ENCODE assay signal across 12 cellular contexts in the genomic region with DNA sequence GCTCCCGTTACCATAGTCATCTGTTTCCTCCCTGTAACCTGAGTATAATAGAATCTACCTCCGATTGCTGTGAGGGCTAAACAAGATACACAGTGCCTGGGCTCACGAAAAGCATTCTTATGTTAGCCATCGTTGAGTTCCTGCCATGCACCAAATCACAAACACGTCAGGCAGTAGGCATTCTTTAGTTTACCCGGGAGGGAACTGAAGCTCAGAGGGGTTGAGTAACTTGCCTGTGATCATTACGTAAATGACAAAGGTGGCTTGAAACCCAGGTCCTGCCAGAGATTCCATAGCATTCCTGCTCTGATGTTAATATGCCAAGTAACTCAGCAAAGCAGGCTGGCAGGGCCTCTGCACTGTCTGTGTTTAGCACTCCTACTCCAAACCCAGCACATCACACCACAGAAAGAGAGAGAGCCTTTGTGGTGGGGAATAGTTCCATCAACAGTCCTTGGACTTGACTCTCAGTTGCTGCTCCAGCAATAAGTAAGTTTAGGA. TPM values are rescaled to one million over a fixed set of nuclear protein-coding genes. Genes with fewer than 3 reads are reported as not detected.
A peak's percentile ranks its signal among the peaks of the same experiment; 100 is the strongest.
DNase-seq lines count a peak whose midpoint lies in the region; ATAC-seq, FAIRE-seq and TF ChIP-seq lines count a peak whose summit lies in the region.
"Had no signal": no experiment of that assay in that cellular context is flagged by ENCODE, and none has a peak within 500 bp of the region (broad histone marks: within the 10 kb centered on the region; RNA-seq: fewer than 3 reads in every experiment).

No MANE protein-coding gene starts in this region.

- H3K27me3 ChIP-seq in Karpas-422 (ENCODE audit: low read length) = no peaks in the 10 kb centered on the region
- peaks cover 4 to 56% (median 51%) of the 10 kb centered on the region in 4 experiments for H3K27me3 ChIP-seq in H1 (replicated peaks in 1 of 4; ENCODE audit: control insufficient read depth in 3 of 4, extremely low read depth in 1 of 4, insufficient read depth in 3 of 4, low read length in 3 of 4)
- no peaks in the 10 kb centered on the region for H3K27me3 ChIP-seq in right lobe of liver
- H3K27me3 ChIP-seq in aorta (ENCODE audit: control insufficient read depth in 1 of 2, insufficient read depth in 2 of 2, low read length in 1 of 2) = no peaks in the 10 kb centered on the region

- H3K4me1 ChIP-seq in Karpas-422 (ENCODE audit: low read length) (peaks cover 24% of the 10 kb centered on the region), H1 (replicated peaks in 1 of 4; ENCODE audit: control insufficient read depth in 3 of 4, insufficient read depth in 4 of 4, low read length in 3 of 4) (peaks cover 1 to 33% (median 17%) of the 10 kb centered on the region in 4 experiments), right lobe of liver (peaks cover 0 to 16% (median 6%) of the 10 kb centered on the region in 4 donors), aorta (ENCODE audit: control insufficient read depth in 1 of 2, insufficient read depth in 2 of 2, low read length in 2 of 2) (no peaks in the 10 kb centered on the region)

- H3K4ac ChIP-seq in H1 (replicated peaks; ENCODE audit: insufficient read length, low read depth, low read length) = no peak overlapping the region

- TF ChIP-seq RAD21 in H1 (IDR thresholded peaks at IDR 0.05 in 1 of 2, conservative IDR thresholded peaks at IDR 0.05 in 1 of 2; ENCODE audit: low read depth in 2 of 2, low read length in 2 of 2) = no peak

- peak; percentile 83 to 93 (median 91) for ATAC-seq in right lobe of liver
- ATAC-seq in aorta (ENCODE audit: low FRiP score) = no peak
- no peak for ATAC-seq in HG02610 (IDR thresholded peaks at IDR 0.05; ENCODE audit: unreplicated experiment)
- ATAC-seq in HG03135 (IDR thresholded peaks at IDR 0.05; ENCODE audit: unreplicated experiment) = no peak
- ATAC-seq: stimulated activated effector memory CD8-positive, alpha-beta T cell treated with anti-CD3 and anti-CD28 coated beads, Interleukin-12 subunit alpha, Interleukin-12 subunit beta, amount 100 ng/mL, for 72 hours had no signal

- no peak overlapping the region for H3K4me2 ChIP-seq in Karpas-422 (ENCODE audit: low read depth, low read length, poor library complexity, severe bottlenecking)
- peak overlapping the region; percentile 76 to 94 for H3K4me2 ChIP-seq in H1 (ENCODE audit: insufficient read depth in 1 of 2, low read depth in 2 of 2, low read length in 2 of 2)

- peak overlapping the region; percentile 86; the same call in 1 of the 2 replicates for H2BK12ac ChIP-seq in H1 (ENCODE audit: low read depth, low read length)

- H4K5ac ChIP-seq in H1 (ENCODE audit: insufficient read length, low read depth, low read length) = no peak overlapping the region

- H4K20me1 ChIP-seq in Karpas-422 (ENCODE audit: insufficient read depth, low read depth, low read length) (no peaks in the 10 kb centered on the region), H1 (replicated peaks in 1 of 2; ENCODE audit: control insufficient read depth in 1 of 2, insufficient read depth in 2 of 2, low read length in 2 of 2) (no peaks in the 10 kb centered on the region)

- H3K79me1 ChIP-seq in H1 (ENCODE audit: low read depth, low read length) = no peaks in the 10 kb centered on the region

- H3K4me3 ChIP-seq in Karpas-422 (ENCODE audit: low read length) = no peak overlapping the region
- H3K4me3 ChIP-seq in H1 (ENCODE audit: extremely low read depth in 1 of 4, insufficient read depth in 2 of 4, low read depth in 3 of 4, low read length in 4 of 4) = peak overlapping the region in 1 of 4 experiments; percentile 74; a peak in 2 of 8 replicates
- H3K4me3 ChIP-seq in right lobe of liver = no peak overlapping the region
- H3K4me3 ChIP-seq in aorta (ENCODE audit: low read length in 2 of 2) = no peak overlapping the region

- TF ChIP-seq EP300 in H1 (IDR thresholded peaks at IDR 0.05; ENCODE audit: borderline replicate concordance in 1 of 2, low read depth in 2 of 2, low read length in 2 of 2) = no peak

- no peak overlapping the region for H4K8ac ChIP-seq in H1 (ENCODE audit: extremely low read depth, insufficient read depth, low read length)

- H2AK5ac ChIP-seq in H1 (ENCODE audit: low read depth, low read length) = no peak overlapping the region

- TF ChIP-seq CTCF in H1 (IDR thresholded peaks at IDR 0.05; ENCODE audit: control extremely low read depth in 1 of 3, insufficient read depth in 1 of 3, low read depth in 1 of 3, low read length in 3 of 3) = no peak
- no peak for TF ChIP-seq CTCF in right lobe of liver (IDR thresholded peaks at IDR 0.05)

- no peaks in the 10 kb centered on the region for H3K9me2 ChIP-seq in Karpas-422 (replicated peaks; ENCODE audit: insufficient read depth, low read length)

- intact Hi-C loops in right lobe of liver (cut with DNase I) (no loop called here), aorta (cut with DNase I) (no loop called here)

- H3K36me3 ChIP-seq in Karpas-422 (ENCODE audit: insufficient read depth, low read length) = no peaks in the 10 kb centered on the region
- no peaks in the 10 kb centered on the region for H3K36me3 ChIP-seq in H1 (ENCODE audit: control insufficient read depth in 2 of 4, insufficient read depth in 4 of 4, low read length in 3 of 4)
- no peaks in the 10 kb centered on the region for H3K36me3 ChIP-seq in right lobe of liver
- no peaks in the 10 kb centered on the region for H3K36me3 ChIP-seq in aorta (ENCODE audit: control insufficient read depth in 1 of 2, insufficient read depth in 2 of 2, low read length in 1 of 2)

- no peak overlapping the region for H3K14ac ChIP-seq in H1 (ENCODE audit: insufficient read length)

- H3K9ac ChIP-seq in Karpas-422 (ENCODE audit: low read length) (no peak overlapping the region), H1 (replicated peaks in 1 of 4; ENCODE audit: extremely low read depth in 1 of 4, low read depth in 3 of 4, low read length in 3 of 4) (no peak overlapping the region)

- no peak overlapping the region for H3K23ac ChIP-seq in H1 (ENCODE audit: insufficient read length)

- peak; percentile 75 for FAIRE-seq in H1 (lab: Jason Lieb, UNC)

- DNase-seq in AG08396 (ENCODE audit: low spot score) (peak; percentile 65), Karpas-422 (no peak), H1 (ENCODE audit: low read depth in 1 of 2, low spot score in 2 of 2) (no peak), right lobe of liver (peak; percentile 42 to 83 (median 64)), aorta (no peak), COLO668 (lab: John Stamatoyannopoulos, UW; ENCODE audit: unreplicated experiment) (no peak)
- DNase-seq: activated T-cell treated with anti-CD3 and anti-CD28 coated beads, Interleukin-2, amount 50 U/mL, for 48 hours; NCI-H2227 treated with DMSO at 0.1 percent for 48 hours; T-helper 2 cell had no signal

- H2AFZ ChIP-seq in Karpas-422 (ENCODE audit: low read length) = peak overlapping the region; percentile 1; the same call in 1 of the 2 replicates
- peak overlapping the region; percentile 23; the same call in 1 of the 2 replicates for H2AFZ ChIP-seq in H1 (ENCODE audit: low read length)

- H2BK20ac ChIP-seq in H1 (ENCODE audit: low read length) = peak overlapping the region; percentile 23; the same call in 1 of the 2 replicates

- CTCF ChIA-PET in H1 (lab: Charles Lee; ENCODE audit: partially characterized antibody) = interaction anchor here (0.6 to 8.7 kb wide), 9 partner anchors 9 to 242 kb away, joined by 3 to 245 read pairs (median 4); a partner anchor contains a TSS

- no peak overlapping the region for H3K27ac ChIP-seq in Karpas-422 (ENCODE audit: low read length)
- no peak overlapping the region for H3K27ac ChIP-seq in H1 (ENCODE audit: low read depth, low read length)
- H3K27ac ChIP-seq in right lobe of liver = peak overlapping the region; percentile 13 to 76 (median 60)
- H3K27ac ChIP-seq in aorta (ENCODE audit: low read depth in 1 of 2, low read length in 2 of 2) = no peak overlapping the region

- H3K79me2 ChIP-seq in Karpas-422 (ENCODE audit: low read length) = no peaks in the 10 kb centered on the region
- H3K79me2 ChIP-seq in H1 (ENCODE audit: control insufficient read depth in 1 of 2, insufficient read depth in 2 of 2, low read length in 2 of 2) = no peaks in the 10 kb centered on the region

- TF ChIP-seq POLR2A in H1 (IDR thresholded peaks at IDR 0.05; ENCODE audit: control extremely low read depth in 1 of 2, low read depth in 2 of 2, low read length in 2 of 2) (no peak), right lobe of liver (IDR thresholded peaks at IDR 0.05) (peak; percentile 42)

- 0 out of 2 replicates have a peak overlapping the region, but pooled peaks have one; percentile 88 for H2BK15ac ChIP-seq in H1 (ENCODE audit: low read length)

- H3K9me3 ChIP-seq in Karpas-422 (ENCODE audit: low read length) = no peaks in the 10 kb centered on the region
- no peaks in the 10 kb centered on the region for H3K9me3 ChIP-seq in H1 (ENCODE audit: insufficient read depth in 2 of 2, low read depth in 1 of 2, low read length in 1 of 2)
- no peaks in the 10 kb centered on the region for H3K9me3 ChIP-seq in right lobe of liver
- H3K9me3 ChIP-seq in aorta (ENCODE audit: control insufficient read depth, low read length) = no peaks in the 10 kb centered on the region

- H2BK120ac ChIP-seq in H1 (replicated peaks; ENCODE audit: low read depth, low read length) = no peak overlapping the region

- no peak overlapping the region for H4K91ac ChIP-seq in H1 (replicated peaks; ENCODE audit: insufficient read length, low read length)

- 0 out of 2 replicates have a peak overlapping the region, but pooled peaks have one; percentile 60 for H2BK5ac ChIP-seq in H1 (ENCODE audit: low read depth, low read length)

- POLR2A ChIA-PET in H1 (lab: Charles Lee; ENCODE audit: partially characterized antibody) = interaction anchor here (1.1 to 1.3 kb wide), 2 partner anchors 10 to 19 kb away, joined by 3 to 6 read pairs; no protein-coding TSS in a partner anchor

- peaks cover 10% of the 10 kb centered on the region for H3K23me2 ChIP-seq in H1 (ENCODE audit: low read depth, low read length)

- peak overlapping the region; percentile 33 for H3K18ac ChIP-seq in H1 (ENCODE audit: extremely low read depth, low read length)

- 23% methylated on average over 7 of the region's 7 CpGs; no CpG with 5 or more reads in 1 of the 2 experiments for WGBS in H1 (ENCODE audit: extremely low coverage in 1 of 2, insufficient coverage in 1 of 2, insufficient read length in 1 of 2, insufficient replicate concordance in 2 of 2, low coverage in 1 of 2, low lambda C conversion rate in 2 of 2, missing lambda C conversion rate in 1 of 2), 2 experiments
- 32% methylated on average over 7 of the region's 7 CpGs for WGBS in right lobe of liver (ENCODE audit: insufficient coverage, low coverage, low lambda C conversion rate, missing lambda C conversion rate)
- 66 to 67% methylated on average over 7 of the region's 7 CpGs for WGBS in aorta, 2 donors

- no peak overlapping the region for H3K56ac ChIP-seq in H1 (replicated peaks; ENCODE audit: insufficient read length, low read depth, low read length)

RNA-seq across cellular contexts. Expression of a gene that starts 1.4 kb away (rescaled TPM):
- 0.25 TPM in 1 of 2 replicates, not detected in the other for total RNA-seq in Karpas-422 (2014; rRNA removed; shearing (Covaris generic); ENCODE audit: low replicate concordance)
- 0.13 and 0.24 TPM in 2 replicates for total RNA-seq in H1 (2021; fragmentation: NEBNext Ultra II Directional; extraction: Animal tissue kit (Norgen Biotek cat#: 25700))
- polyA plus RNA-seq in H1 (2011; rRNA removed) (0.09 and 0.14 TPM in 2 replicates), aorta (not detected)
- polyA plus RNA-seq in H1 (2011; cell fraction: cytosol; rRNA removed) = 0.17 TPM
- 0.10 TPM for polyA plus RNA-seq in H1 (2011; cell fraction: nucleus; rRNA removed)
- polyA plus RNA-seq in H1 (2012, experiment 1 of 2) = 0.17 to 0.28 TPM (median 0.20 TPM) in 4 replicates
- 0.20 TPM for polyA plus RNA-seq in H1 (2012, experiment 2 of 2)
- polyA plus RNA-seq in H1 (2013, experiment 1 of 2) = 0.12 TPM
- 0.13 TPM for polyA plus RNA-seq in H1 (2013, experiment 2 of 2)
- polyA minus RNA-seq in H1 (2011; rRNA and poly(A)+ RNA removed) = 0.22 and 0.34 TPM in 2 replicates
- polyA minus RNA-seq in H1 (2011; cell fraction: cytosol; rRNA and poly(A)+ RNA removed) = 0.51 TPM
- polyA minus RNA-seq in H1 (2011; cell fraction: nucleus; rRNA and poly(A)+ RNA removed) = 0.30 TPM
- total RNA-seq in right lobe of liver (not detected), aorta (under 1 TPM in 1 of 2 donors, not detected in 1; 0.78 TPM)

RNA-seq across cellular contexts. Expression of a gene that starts 22.5 kb away (rescaled TPM):
- total RNA-seq in Karpas-422 (2014; rRNA removed; shearing (Covaris generic); ENCODE audit: low replicate concordance) = not detected in 2 replicates
- total RNA-seq in H1 (2021; fragmentation: NEBNext Ultra II Directional; extraction: Animal tissue kit (Norgen Biotek cat#: 25700)) = 2.0 and 2.8 TPM in 2 replicates
- polyA plus RNA-seq in H1 (2011; rRNA removed) (4.1 and 4.9 TPM in 2 replicates), aorta (under 1 TPM; 0.05 to 0.25 TPM)
- polyA plus RNA-seq in H1 (2011; cell fraction: cytosol; rRNA removed) = 5.6 TPM
- 8.7 TPM for polyA plus RNA-seq in H1 (2011; cell fraction: nucleus; rRNA removed)
- 3.1 to 5.9 TPM (median 4.8 TPM) in 4 replicates for polyA plus RNA-seq in H1 (2012, experiment 1 of 2)
- polyA plus RNA-seq in H1 (2012, experiment 2 of 2) = 3.8 TPM
- 1.0 TPM for polyA plus RNA-seq in H1 (2013, experiment 1 of 2)
- polyA plus RNA-seq in H1 (2013, experiment 2 of 2) = 1.2 TPM
- polyA minus RNA-seq in H1 (2011; rRNA and poly(A)+ RNA removed) = 4.6 and 6.5 TPM in 2 replicates
- 4.6 TPM for polyA minus RNA-seq in H1 (2011; cell fraction: cytosol; rRNA and poly(A)+ RNA removed)
- 5.1 TPM for polyA minus RNA-seq in H1 (2011; cell fraction: nucleus; rRNA and poly(A)+ RNA removed)
- total RNA-seq in right lobe of liver (under 1 TPM; 0.11 to 0.30 (median 0.23) TPM), aorta (10 to 100 TPM in 1 of 2 donors, 1 to 10 TPM in 1; 2.2 to 11.8 TPM)

RNA-seq across cellular contexts. Expression of a gene that starts 49.7 kb away (rescaled TPM):
- total RNA-seq in Karpas-422 (2014; rRNA removed; shearing (Covaris generic); ENCODE audit: low replicate concordance) = 5.4 and 9.1 TPM in 2 replicates
- 0.58 and 0.86 TPM in 2 replicates for total RNA-seq in H1 (2021; fragmentation: NEBNext Ultra II Directional; extraction: Animal tissue kit (Norgen Biotek cat#: 25700))
- polyA plus RNA-seq in H1 (2011; rRNA removed) (0.05 and 0.12 TPM in 2 replicates), aorta (1 to 10 TPM; 1.8 to 4.0 TPM)
- polyA plus RNA-seq in H1 (2011; cell fraction: cytosol; rRNA removed) = 0.08 TPM
- polyA plus RNA-seq in H1 (2011; cell fraction: nucleus; rRNA removed) = 0.07 TPM
- 0.32 to 0.98 TPM (median 0.44 TPM) in 4 replicates for polyA plus RNA-seq in H1 (2012, experiment 1 of 2)
- polyA plus RNA-seq in H1 (2012, experiment 2 of 2) = 0.50 TPM
- polyA plus RNA-seq in H1 (2013, experiment 1 of 2) = 0.30 TPM
- polyA plus RNA-seq in H1 (2013, experiment 2 of 2) = 0.39 TPM
- 0.03 and 0.17 TPM in 2 replicates for polyA minus RNA-seq in H1 (2011; rRNA and poly(A)+ RNA removed)
- polyA minus RNA-seq in H1 (2011; cell fraction: cytosol; rRNA and poly(A)+ RNA removed) = not detected
- 0.70 TPM for polyA minus RNA-seq in H1 (2011; cell fraction: nucleus; rRNA and poly(A)+ RNA removed)
- total RNA-seq in right lobe of liver (1 to 10 TPM; 1.5 to 9.1 (median 3.2) TPM), aorta (10 to 100 TPM in 1 of 2 donors, 1 to 10 TPM in 1; 8.0 to 29.5 TPM)

Comparison
In these comparisons a context has a peak if more than half of its experiments do, and no peak if none do; other contexts are left out.
1. DNase-seq: peak in AG08396 (single experiment) and right lobe of liver (3 of 3); none in Karpas-422 (single experiment), H1 (0 of 2), aorta (0 of 2) and COLO668 (single experiment).
2. H3K27ac ChIP-seq: peak in right lobe of liver (3 of 3); none in Karpas-422 (single experiment), H1 (single experiment) and aorta (0 of 2).
3. ATAC-seq: peak in right lobe of liver (4 of 4); none in aorta (single experiment), HG02610 (single experiment) and HG03135 (single experiment).